Comparison of ENCODE assay signal across 1 cellular context in the genomic region with DNA sequence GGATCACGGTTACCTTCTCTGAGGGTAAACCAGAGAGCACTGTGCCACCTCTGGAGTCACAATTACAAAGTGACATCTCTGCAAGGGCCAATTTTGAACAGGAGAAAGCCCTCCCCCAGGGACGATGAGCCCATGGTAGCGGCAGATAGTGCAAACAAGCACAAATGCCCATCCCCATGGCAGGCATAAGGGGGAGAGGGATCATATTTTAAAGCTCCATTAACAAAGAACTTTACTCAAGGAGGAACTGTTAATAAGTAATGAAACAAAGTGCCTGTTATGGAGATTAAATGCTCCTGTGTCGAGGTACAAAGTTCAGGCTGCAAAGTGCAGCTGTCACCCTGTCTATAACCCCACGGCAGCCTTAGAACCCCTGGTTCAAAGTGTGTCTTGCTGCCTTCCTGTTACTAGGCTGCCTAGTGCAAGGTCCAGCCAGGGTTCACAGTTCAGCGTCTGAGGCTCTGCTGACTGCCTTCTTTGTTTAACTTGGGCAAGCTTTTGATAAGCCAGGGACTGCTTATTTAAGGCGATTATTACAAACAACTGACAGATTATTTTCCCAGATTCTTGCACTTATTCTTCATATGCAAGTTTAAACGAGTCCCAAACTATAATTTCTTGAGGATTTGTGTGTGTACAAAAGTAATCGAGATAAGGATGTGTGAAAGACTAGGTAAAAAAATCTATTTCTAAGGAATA.
TF ChIP-seq lines count a peak whose summit lies in the region.

No MANE protein-coding gene starts in this region.

TF ChIP-seq in HepG2, 621 proteins besides CTCF, POLR2A, EP300 and RAD21 (continued from another document and continues in another):
- TF ChIP-seq, protein P1, sequence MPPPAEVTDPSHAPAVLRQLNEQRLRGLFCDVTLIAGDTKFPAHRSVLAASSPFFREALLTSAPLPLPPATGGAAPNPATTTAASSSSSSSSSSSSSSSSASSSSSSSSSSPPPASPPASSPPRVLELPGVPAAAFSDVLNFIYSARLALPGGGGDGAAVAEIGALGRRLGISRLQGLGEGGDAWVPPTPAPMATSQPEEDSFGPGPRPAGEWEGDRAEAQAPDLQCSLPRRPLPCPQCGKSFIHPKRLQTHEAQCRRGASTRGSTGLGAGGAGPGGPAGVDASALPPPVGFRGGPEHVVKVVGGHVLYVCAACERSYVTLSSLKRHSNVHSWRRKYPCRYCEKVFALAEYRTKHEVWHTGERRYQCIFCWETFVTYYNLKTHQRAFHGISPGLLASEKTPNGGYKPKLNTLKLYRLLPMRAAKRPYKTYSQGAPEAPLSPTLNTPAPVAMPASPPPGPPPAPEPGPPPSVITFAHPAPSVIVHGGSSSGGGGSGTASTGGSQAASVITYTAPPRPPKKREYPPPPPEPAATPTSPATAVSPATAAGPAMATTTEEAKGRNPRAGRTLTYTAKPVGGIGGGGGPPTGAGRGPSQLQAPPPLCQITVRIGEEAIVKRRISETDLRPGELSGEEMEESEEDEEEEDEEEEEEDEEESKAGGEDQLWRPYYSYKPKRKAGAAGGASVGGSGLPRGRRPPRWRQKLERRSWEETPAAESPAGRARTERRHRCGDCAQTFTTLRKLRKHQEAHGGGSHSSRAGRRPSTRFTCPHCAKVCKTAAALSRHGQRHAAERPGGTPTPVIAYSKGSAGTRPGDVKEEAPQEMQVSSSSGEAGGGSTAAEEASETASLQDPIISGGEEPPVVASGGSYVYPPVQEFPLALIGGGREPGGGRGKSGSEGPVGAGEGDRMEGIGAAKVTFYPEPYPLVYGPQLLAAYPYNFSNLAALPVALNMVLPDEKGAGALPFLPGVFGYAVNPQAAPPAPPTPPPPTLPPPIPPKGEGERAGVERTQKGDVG (CRISPR knock-in tag; IDR thresholded peaks at IDR 0.05; ENCODE audit: borderline replicate concordance), result peak; percentile 88; the same call in 1 of the 2 replicates
- TF ChIP-seq RBM22 (optimal IDR thresholded peaks at IDR 0.05; ENCODE audit: low read length), result no peak
- TF ChIP-seq, protein P2, sequence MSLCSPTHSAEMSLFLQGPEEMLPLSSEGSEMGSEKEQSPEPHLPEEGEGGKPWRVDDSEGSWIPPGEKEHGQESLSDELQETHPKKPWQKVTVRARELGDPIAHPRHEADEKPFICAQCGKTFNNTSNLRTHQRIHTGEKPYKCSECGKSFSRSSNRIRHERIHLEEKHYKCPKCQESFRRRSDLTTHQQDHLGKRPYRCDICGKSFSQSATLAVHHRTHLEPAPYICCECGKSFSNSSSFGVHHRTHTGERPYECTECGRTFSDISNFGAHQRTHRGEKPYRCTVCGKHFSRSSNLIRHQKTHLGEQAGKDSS (CRISPR knock-in tag; IDR thresholded peaks at IDR 0.05; ENCODE audit: borderline replicate concordance, low read depth), result peak; percentile 77
- peak; percentile 59; the same call in 1 of the 2 replicates for TF ChIP-seq TCF7L2 (IDR thresholded peaks at IDR 0.05; ENCODE audit: low read depth, low read length)
- TF ChIP-seq, protein P3, sequence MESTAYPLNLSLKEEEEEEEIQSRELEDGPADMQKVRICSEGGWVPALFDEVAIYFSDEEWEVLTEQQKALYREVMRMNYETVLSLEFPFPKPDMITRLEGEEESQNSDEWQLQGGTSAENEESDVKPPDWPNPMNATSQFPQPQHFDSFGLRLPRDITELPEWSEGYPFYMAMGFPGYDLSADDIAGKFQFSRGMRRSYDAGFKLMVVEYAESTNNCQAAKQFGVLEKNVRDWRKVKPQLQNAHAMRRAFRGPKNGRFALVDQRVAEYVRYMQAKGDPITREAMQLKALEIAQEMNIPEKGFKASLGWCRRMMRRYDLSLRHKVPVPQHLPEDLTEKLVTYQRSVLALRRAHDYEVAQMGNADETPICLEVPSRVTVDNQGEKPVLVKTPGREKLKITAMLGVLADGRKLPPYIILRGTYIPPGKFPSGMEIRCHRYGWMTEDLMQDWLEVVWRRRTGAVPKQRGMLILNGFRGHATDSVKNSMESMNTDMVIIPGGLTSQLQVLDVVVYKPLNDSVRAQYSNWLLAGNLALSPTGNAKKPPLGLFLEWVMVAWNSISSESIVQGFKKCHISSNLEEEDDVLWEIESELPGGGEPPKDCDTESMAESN (CRISPR knock-in tag; conservative IDR thresholded peaks at IDR 0.05), result peak; percentile 57
- TF ChIP-seq NFE2L2 (IDR thresholded peaks at IDR 0.05; ENCODE audit: low read length), result no peak
- TF ChIP-seq, protein P4, sequence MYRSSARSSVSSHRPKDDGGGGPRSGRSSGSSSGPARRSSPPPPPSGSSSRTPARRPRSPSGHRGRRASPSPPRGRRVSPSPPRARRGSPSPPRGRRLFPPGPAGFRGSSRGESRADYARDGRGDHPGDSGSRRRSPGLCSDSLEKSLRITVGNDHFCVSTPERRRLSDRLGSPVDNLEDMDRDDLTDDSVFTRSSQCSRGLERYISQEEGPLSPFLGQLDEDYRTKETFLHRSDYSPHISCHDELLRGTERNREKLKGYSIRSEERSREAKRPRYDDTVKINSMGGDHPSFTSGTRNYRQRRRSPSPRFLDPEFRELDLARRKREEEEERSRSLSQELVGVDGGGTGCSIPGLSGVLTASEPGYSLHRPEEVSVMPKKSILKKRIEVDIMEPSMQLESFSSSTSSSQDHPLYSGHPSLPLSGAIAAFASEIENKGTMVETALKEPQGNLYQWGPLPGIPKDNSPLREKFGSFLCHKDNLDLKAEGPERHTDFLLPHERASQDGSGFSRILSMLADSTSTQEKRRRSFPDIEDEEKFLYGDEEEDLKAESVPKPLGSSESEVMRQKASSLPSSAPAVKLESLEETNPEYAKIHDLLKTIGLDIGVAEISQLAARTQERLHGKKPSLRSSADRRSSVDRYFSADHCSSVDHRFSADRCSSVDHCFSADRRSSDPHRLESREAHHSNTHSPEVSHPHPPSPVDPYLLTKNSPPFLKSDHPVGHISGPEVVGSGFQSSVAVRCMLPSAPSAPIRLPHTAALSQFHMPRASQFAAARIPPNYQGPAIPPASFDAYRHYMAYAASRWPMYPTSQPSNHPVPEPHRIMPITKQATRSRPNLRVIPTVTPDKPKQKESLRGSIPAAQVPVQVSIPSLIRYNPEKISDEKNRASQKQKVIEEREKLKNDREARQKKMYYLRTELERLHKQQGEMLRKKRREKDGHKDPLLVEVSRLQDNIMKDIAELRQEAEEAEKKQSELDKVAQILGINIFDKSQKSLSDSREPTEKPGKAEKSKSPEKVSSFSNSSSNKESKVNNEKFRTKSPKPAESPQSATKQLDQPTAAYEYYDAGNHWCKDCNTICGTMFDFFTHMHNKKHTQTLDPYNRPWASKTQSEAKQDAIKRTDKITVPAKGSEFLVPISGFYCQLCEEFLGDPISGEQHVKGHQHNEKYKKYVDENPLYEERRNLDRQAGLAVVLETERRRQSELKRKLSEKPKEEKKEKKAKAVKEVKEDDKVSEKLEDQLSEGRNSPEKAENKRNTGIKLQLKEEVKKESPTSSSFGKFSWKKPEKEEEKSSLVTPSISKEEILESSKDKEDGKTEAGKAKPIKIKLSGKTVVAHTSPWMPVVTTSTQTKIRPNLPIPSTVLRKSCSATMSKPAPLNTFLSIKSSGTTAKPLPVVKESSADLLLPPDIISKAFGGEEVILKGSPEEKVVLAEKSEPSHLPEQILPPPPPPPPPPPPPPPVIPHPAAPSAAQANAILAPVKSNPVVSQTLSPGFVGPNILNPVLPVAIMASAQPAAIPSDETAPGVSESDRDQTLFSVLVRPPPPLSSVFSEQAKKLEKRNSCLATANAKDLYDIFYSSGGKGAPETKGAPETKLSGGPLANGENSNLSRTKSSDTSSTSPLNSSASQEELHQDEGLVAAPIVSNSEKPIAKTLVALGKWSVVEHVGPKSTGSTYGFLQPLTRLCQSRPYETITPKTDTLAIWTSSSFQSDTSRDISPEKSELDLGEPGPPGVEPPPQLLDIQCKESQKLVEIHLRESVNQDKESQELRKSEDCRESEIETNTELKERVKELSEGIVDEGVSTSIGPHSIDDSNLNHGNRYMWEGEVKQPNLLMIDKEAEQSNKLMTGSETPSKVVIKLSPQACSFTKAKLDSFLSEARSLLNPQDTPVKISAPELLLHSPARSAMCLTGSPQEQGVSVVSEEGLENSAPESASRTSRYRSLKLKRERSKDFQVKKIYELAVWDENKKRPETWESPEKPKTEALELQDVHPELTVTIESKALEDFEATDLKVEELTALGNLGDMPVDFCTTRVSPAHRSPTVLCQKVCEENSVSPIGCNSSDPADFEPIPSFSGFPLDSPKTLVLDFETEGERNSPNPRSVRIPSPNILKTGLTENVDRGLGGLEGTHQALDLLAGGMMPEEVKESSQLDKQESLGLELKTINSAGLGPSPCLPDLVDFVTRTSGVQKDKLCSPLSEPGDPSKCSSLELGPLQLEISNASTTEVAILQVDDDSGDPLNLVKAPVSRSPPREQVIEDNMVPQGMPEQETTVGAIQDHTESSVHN (CRISPR knock-in tag; IDR thresholded peaks at IDR 0.05), result no peak
- 0 out of 2 replicates have a peak, but pooled peaks have one; percentile 62 for TF ChIP-seq NKX3-1 (CRISPR knock-in tag; IDR thresholded peaks at IDR 0.05)
- TF ChIP-seq, protein P5, sequence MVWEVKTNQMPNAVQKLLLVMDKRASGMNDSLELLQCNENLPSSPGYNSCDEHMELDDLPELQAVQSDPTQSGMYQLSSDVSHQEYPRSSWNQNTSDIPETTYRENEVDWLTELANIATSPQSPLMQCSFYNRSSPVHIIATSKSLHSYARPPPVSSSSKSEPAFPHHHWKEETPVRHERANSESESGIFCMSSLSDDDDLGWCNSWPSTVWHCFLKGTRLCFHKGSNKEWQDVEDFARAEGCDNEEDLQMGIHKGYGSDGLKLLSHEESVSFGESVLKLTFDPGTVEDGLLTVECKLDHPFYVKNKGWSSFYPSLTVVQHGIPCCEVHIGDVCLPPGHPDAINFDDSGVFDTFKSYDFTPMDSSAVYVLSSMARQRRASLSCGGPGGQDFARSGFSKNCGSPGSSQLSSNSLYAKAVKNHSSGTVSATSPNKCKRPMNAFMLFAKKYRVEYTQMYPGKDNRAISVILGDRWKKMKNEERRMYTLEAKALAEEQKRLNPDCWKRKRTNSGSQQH (CRISPR knock-in tag; IDR thresholded peaks at IDR 0.05; ENCODE audit: low read depth), result no peak
- TF ChIP-seq ZFP90 (CRISPR knock-in tag; IDR thresholded peaks at IDR 0.05; ENCODE audit: borderline replicate concordance), result no peak
- 0 out of 2 replicates have a peak, but pooled peaks have one; percentile 36 for TF ChIP-seq ZSCAN25 (CRISPR knock-in tag; IDR thresholded peaks at IDR 0.05)
- peak; percentile 92 for TF ChIP-seq KDM4B (CRISPR knock-in tag; IDR thresholded peaks at IDR 0.05)
- TF ChIP-seq NCOA1 (CRISPR knock-in tag; IDR thresholded peaks at IDR 0.05), result peak; percentile 94
- TF ChIP-seq CBFB (CRISPR knock-in tag; IDR thresholded peaks at IDR 0.05), result 0 out of 2 replicates have a peak, but pooled peaks have one; percentile 79
- TF ChIP-seq, protein P6, sequence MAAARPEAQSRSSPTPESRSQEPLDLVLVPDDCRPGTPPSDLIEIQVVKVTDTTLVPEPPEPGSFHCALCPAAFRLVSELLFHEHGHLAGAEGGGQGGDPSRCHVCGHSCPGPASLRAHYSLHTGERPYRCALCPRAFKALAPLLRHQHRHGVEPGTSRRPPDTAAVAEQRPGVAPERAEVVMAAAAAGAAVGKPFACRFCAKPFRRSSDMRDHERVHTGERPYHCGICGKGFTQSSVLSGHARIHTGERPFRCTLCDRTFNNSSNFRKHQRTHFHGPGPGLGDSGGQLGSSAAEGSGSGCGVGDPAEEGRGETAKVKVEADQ (CRISPR knock-in tag; IDR thresholded peaks at IDR 0.05; ENCODE audit: borderline replicate concordance), result peak; percentile 94
- peak; percentile 55; the same call in 1 of the 2 replicates for TF ChIP-seq ZNF136 (CRISPR knock-in tag; IDR thresholded peaks at IDR 0.05; ENCODE audit: low read depth)
- 0 out of 2 replicates have a peak, but pooled peaks have one; percentile 56 for TF ChIP-seq RBAK (CRISPR knock-in tag; IDR thresholded peaks at IDR 0.05)
- TF ChIP-seq, protein P7, sequence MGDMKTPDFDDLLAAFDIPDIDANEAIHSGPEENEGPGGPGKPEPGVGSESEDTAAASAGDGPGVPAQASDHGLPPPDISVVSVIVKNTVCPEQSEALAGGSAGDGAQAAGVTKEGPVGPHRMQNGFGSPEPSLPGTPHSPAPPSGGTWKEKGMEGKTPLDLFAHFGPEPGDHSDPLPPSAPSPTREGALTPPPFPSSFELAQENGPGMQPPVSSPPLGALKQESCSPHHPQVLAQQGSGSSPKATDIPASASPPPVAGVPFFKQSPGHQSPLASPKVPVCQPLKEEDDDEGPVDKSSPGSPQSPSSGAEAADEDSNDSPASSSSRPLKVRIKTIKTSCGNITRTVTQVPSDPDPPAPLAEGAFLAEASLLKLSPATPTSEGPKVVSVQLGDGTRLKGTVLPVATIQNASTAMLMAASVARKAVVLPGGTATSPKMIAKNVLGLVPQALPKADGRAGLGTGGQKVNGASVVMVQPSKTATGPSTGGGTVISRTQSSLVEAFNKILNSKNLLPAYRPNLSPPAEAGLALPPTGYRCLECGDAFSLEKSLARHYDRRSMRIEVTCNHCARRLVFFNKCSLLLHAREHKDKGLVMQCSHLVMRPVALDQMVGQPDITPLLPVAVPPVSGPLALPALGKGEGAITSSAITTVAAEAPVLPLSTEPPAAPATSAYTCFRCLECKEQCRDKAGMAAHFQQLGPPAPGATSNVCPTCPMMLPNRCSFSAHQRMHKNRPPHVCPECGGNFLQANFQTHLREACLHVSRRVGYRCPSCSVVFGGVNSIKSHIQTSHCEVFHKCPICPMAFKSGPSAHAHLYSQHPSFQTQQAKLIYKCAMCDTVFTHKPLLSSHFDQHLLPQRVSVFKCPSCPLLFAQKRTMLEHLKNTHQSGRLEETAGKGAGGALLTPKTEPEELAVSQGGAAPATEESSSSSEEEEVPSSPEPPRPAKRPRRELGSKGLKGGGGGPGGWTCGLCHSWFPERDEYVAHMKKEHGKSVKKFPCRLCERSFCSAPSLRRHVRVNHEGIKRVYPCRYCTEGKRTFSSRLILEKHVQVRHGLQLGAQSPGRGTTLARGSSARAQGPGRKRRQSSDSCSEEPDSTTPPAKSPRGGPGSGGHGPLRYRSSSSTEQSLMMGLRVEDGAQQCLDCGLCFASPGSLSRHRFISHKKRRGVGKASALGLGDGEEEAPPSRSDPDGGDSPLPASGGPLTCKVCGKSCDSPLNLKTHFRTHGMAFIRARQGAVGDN (CRISPR knock-in tag; IDR thresholded peaks at IDR 0.05), result peak; percentile 44; the same call in 1 of the 2 replicates
- peak; percentile 80; the same call in 1 of the 2 replicates for TF ChIP-seq HOXA5 (CRISPR knock-in tag; IDR thresholded peaks at IDR 0.05)
- no peak for TF ChIP-seq KLF15 (CRISPR knock-in tag; IDR thresholded peaks at IDR 0.05; ENCODE audit: borderline replicate concordance)
- TF ChIP-seq ZBTB3 (CRISPR knock-in tag; IDR thresholded peaks at IDR 0.05; ENCODE audit: borderline replicate concordance, low read depth), result peak; percentile 92; the same call in 1 of the 2 replicates
- peak; percentile 98 for TF ChIP-seq MEIS2 (CRISPR knock-in tag; IDR thresholded peaks at IDR 0.05)
- TF ChIP-seq, protein P8, sequence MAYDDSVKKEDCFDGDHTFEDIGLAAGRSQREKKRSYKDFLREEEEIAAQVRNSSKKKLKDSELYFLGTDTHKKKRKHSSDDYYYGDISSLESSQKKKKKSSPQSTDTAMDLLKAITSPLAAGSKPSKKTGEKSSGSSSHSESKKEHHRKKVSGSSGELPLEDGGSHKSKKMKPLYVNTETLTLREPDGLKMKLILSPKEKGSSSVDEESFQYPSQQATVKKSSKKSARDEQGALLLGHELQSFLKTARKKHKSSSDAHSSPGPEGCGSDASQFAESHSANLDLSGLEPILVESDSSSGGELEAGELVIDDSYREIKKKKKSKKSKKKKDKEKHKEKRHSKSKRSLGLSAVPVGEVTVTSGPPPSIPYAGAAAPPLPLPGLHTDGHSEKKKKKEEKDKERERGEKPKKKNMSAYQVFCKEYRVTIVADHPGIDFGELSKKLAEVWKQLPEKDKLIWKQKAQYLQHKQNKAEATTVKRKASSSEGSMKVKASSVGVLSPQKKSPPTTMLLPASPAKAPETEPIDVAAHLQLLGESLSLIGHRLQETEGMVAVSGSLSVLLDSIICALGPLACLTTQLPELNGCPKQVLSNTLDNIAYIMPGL (CRISPR knock-in tag; IDR thresholded peaks at IDR 0.05; ENCODE audit: borderline replicate concordance in 1 of 2, low read depth in 1 of 2), result peak; percentile 40 to 63; a peak in 2 of 4 replicates
- TF ChIP-seq YEATS4 (CRISPR knock-in tag; IDR thresholded peaks at IDR 0.05; ENCODE audit: borderline replicate concordance), result peak; percentile 82
- 0 out of 2 replicates have a peak, but pooled peaks have one; percentile 36 for TF ChIP-seq RFX3 (CRISPR knock-in tag; IDR thresholded peaks at IDR 0.05)
- TF ChIP-seq CHD2 (IDR thresholded peaks at IDR 0.05; ENCODE audit: low read depth, low read length), result peak; percentile 35; the same call in 1 of the 2 replicates
- no peak for TF ChIP-seq ZNF160 (CRISPR knock-in tag; IDR thresholded peaks at IDR 0.05)
